1 cellular context compared by ENCODE assay signal in the genomic region with DNA sequence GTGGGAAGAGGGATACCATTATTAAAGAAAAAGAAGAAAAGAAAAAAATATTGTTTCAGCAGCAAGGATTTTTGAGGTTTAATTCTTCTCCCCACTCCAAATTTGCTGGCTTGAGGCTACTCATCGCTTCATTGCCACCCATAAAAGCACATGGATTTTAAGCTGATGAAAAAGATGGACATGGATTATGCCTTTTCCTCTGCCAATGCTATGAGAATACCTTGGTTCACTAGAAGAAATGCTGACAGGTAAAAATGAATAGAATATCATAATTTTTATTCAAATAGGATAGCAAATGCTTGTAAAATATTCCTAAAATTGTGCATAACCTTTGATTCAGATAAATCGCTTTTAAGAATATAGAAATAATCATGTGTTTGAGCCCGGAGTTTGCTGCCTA.
TF ChIP-seq lines count a peak whose summit lies in the region.

No MANE protein-coding gene starts in this region.

TF ChIP-seq in WTC11, 78 proteins besides CTCF, POLR2A, EP300 and RAD21 (continued from another document):
- TF ChIP-seq, protein P1, sequence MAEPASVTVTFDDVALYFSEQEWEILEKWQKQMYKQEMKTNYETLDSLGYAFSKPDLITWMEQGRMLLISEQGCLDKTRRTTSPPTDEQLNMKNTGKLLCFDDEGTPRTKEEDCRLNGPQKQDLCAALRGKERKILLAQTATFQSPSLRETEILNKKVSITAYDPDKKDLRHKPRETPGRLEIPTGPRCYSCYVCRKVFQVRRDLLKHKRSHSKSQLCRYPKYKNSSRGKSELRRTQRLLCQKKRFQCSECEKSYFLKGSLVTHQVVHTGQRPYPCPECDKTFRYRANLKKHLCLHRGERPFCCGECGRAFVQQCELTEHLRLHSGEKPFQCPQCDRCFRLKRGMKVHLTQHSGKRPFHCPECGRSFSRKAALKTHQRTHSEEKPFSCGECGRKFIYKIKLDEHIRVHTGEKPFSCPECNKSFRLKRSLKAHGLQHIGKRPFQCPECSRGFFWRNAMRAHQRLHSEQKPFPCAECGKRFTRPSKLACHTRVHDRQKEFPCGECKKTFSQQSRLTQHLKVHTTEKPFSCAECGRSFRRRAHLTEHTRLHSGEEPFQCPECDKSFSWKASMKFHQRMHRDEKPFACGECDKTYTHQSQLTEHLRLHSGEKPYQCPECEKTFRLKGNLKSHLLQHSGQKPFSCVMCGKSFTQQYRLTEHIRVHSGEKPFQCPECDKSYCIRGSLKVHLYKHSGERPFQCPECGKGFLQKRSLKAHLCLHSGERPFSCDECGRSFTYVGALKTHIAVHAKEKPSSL (CRISPR knock-in tag; conservative IDR thresholded peaks at IDR 0.05) = no peak
- TF ChIP-seq HMGXB4 (CRISPR knock-in tag; IDR thresholded peaks at IDR 0.05) (no peak), IRF2 (CRISPR knock-in tag; IDR thresholded peaks at IDR 0.05; ENCODE audit: borderline replicate concordance, low read depth) (no peak), ZNF263 (CRISPR knock-in tag; IDR thresholded peaks at IDR 0.05; ENCODE audit: low read depth) (no peak), IRF1 (CRISPR knock-in tag; IDR thresholded peaks at IDR 0.05) (no peak), USF2 (CRISPR knock-in tag; IDR thresholded peaks at IDR 0.05) (no peak), NR2C2 (CRISPR knock-in tag; IDR thresholded peaks at IDR 0.05) (no peak), ZNF423 (CRISPR knock-in tag; IDR thresholded peaks at IDR 0.05) (no peak), ARID4B (CRISPR knock-in tag; IDR thresholded peaks at IDR 0.05; ENCODE audit: borderline replicate concordance) (no peak)
- TF ChIP-seq, protein P2, sequence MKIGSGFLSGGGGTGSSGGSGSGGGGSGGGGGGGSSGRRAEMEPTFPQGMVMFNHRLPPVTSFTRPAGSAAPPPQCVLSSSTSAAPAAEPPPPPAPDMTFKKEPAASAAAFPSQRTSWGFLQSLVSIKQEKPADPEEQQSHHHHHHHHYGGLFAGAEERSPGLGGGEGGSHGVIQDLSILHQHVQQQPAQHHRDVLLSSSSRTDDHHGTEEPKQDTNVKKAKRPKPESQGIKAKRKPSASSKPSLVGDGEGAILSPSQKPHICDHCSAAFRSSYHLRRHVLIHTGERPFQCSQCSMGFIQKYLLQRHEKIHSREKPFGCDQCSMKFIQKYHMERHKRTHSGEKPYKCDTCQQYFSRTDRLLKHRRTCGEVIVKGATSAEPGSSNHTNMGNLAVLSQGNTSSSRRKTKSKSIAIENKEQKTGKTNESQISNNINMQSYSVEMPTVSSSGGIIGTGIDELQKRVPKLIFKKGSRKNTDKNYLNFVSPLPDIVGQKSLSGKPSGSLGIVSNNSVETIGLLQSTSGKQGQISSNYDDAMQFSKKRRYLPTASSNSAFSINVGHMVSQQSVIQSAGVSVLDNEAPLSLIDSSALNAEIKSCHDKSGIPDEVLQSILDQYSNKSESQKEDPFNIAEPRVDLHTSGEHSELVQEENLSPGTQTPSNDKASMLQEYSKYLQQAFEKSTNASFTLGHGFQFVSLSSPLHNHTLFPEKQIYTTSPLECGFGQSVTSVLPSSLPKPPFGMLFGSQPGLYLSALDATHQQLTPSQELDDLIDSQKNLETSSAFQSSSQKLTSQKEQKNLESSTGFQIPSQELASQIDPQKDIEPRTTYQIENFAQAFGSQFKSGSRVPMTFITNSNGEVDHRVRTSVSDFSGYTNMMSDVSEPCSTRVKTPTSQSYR (CRISPR knock-in tag; IDR thresholded peaks at IDR 0.05) = no peak
